ENCODE assay signal across 19 cellular contexts in genomic region chr3:105915524-105915923, GRCh38. TPM values are rescaled to one million over a fixed set of nuclear protein-coding genes. Genes with fewer than 3 reads are reported as not detected.
DNase-seq lines count a peak whose midpoint lies in the region; ATAC-seq and TF ChIP-seq lines count a peak whose summit lies in the region.
"Had no signal": no experiment of that assay in that cellular context is flagged by ENCODE, and none has a peak within 500 bp of the region (broad histone marks: within the 10 kb centered on the region; RNA-seq: fewer than 3 reads in every experiment).

No MANE protein-coding gene starts in this region.

- no peak for DNase-seq in activated naive CD8-positive, alpha-beta T cell treated with anti-CD3 and anti-CD28 coated beads, Interleukin-2, amount 50 U/mL, for 24 hours
- DNase-seq in activated naive CD8-positive, alpha-beta T cell treated with anti-CD3 and anti-CD28 coated beads for 36 hours: no peak
- no peak for DNase-seq in RWPE2 (ENCODE audit: low spot score)
- DNase-seq in HEK293T (ENCODE audit: extremely low spot score): no peak
- no peak for DNase-seq in nephron progenitor cell
- DNase-seq in stimulated activated CD4-positive, alpha-beta T cell treated with anti-CD3 and anti-CD28 coated beads, Interleukin-1b, Interleukin-23, amount 100 ng/mL, for 48 hours: no peak
- DNase-seq: DMS79 treated with DMSO at 0.1 percent for 48 hours, GF-D8, IMR-90, Karpas-422, NCI-H1105 treated with DMSO at 0.1 percent for 48 hours, NCI-H187, NCI-H226, NCI-H524 treated with DMSO at 0.1 percent for 48 hours, Peyer's patch, SHP77 had no signal

- peaks cover 2% of the 10 kb centered on the region for H3K36me3 Mint-ChIP-seq in activated naive CD8-positive, alpha-beta T cell treated with anti-CD3 and anti-CD28 coated beads, Interleukin-2, amount 50 U/mL, for 24 hours (ENCODE audit: low read depth)
- H3K36me3 Mint-ChIP-seq in activated naive CD8-positive, alpha-beta T cell treated with anti-CD3 and anti-CD28 coated beads for 36 hours: peaks cover 14% of the 10 kb centered on the region
- no peaks in the 10 kb centered on the region for H3K36me3 Mint-ChIP-seq in nephron progenitor cell (ENCODE audit: low read depth)

- POLR2A ChIA-PET in HEK293T (lab: Yijun Ruan, JAX): no interaction called here

- no peaks in the 10 kb centered on the region for H3K27me3 ChIP-seq in RWPE2 (ENCODE audit: insufficient read depth, poor library complexity, severe bottlenecking)
- H3K27me3 ChIP-seq: BLaER1 treated with 17β-estradiol and CSF1 and Interleukin-3, amounts not matched to agents 10 nM and 100 nM; Peyer's patch had no signal

- no peaks in the 10 kb centered on the region for H3K27me3 Mint-ChIP-seq in activated naive CD8-positive, alpha-beta T cell treated with anti-CD3 and anti-CD28 coated beads, Interleukin-2, amount 50 U/mL, for 24 hours
- H3K27me3 Mint-ChIP-seq in activated naive CD8-positive, alpha-beta T cell treated with anti-CD3 and anti-CD28 coated beads for 36 hours: no peaks in the 10 kb centered on the region
- no peaks in the 10 kb centered on the region for H3K27me3 Mint-ChIP-seq in nephron progenitor cell (ENCODE audit: low read depth, poor library complexity)

- H3K4me3 ChIP-seq in RWPE2 (ENCODE audit: severe bottlenecking): no peak overlapping the region
- H3K4me3 ChIP-seq: BLaER1 treated with 17β-estradiol and CSF1 and Interleukin-3, amounts not matched to agents 10 nM and 100 nM; Peyer's patch had no signal

- no peaks in the 10 kb centered on the region for H3K36me3 ChIP-seq in RWPE2 (ENCODE audit: low read depth)
- H3K36me3 ChIP-seq: BLaER1 treated with 17β-estradiol and CSF1 and Interleukin-3, amounts not matched to agents 10 nM and 100 nM; Peyer's patch had no signal

- peak; percentile 20 for ATAC-seq in activated naive CD8-positive, alpha-beta T cell treated with anti-CD3 and anti-CD28 coated beads, Interleukin-2, amount 50 U/mL, for 24 hours
- ATAC-seq in RWPE2 (ENCODE audit: low read depth) (peak; percentile 67), esophagus mucosa (peak; percentile 42), GM21381 (IDR thresholded peaks at IDR 0.05; ENCODE audit: unreplicated experiment) (no peak)

- H3K4me1 Mint-ChIP-seq in activated naive CD8-positive, alpha-beta T cell treated with anti-CD3 and anti-CD28 coated beads, Interleukin-2, amount 50 U/mL, for 24 hours: peaks cover 3% of the 10 kb centered on the region
- peaks cover 2% of the 10 kb centered on the region for H3K4me1 Mint-ChIP-seq in activated naive CD8-positive, alpha-beta T cell treated with anti-CD3 and anti-CD28 coated beads for 36 hours
- no peaks in the 10 kb centered on the region for H3K4me1 Mint-ChIP-seq in nephron progenitor cell

- H3K9me3 Mint-ChIP-seq in activated naive CD8-positive, alpha-beta T cell treated with anti-CD3 and anti-CD28 coated beads, Interleukin-2, amount 50 U/mL, for 24 hours: peaks cover 32% of the 10 kb centered on the region
- H3K9me3 Mint-ChIP-seq in activated naive CD8-positive, alpha-beta T cell treated with anti-CD3 and anti-CD28 coated beads for 36 hours: peaks cover 34% of the 10 kb centered on the region
- peaks cover 19% of the 10 kb centered on the region for H3K9me3 Mint-ChIP-seq in nephron progenitor cell

- H3K9me3 ChIP-seq in RWPE2 (ENCODE audit: severe bottlenecking): peaks cover 2% of the 10 kb centered on the region
- H3K9me3 ChIP-seq: Peyer's patch had no signal

- H3K27ac Mint-ChIP-seq in activated naive CD8-positive, alpha-beta T cell treated with anti-CD3 and anti-CD28 coated beads, Interleukin-2, amount 50 U/mL, for 24 hours: no peak overlapping the region
- H3K27ac Mint-ChIP-seq in activated naive CD8-positive, alpha-beta T cell treated with anti-CD3 and anti-CD28 coated beads for 36 hours: no peak overlapping the region
- H3K27ac Mint-ChIP-seq in nephron progenitor cell: no peak overlapping the region

- TF ChIP-seq CTCF in RWPE2 (IDR thresholded peaks at IDR 0.05; ENCODE audit: poor library complexity, severe bottlenecking): no peak
- no peak for TF ChIP-seq CTCF in nephron progenitor cell (IDR thresholded peaks at IDR 0.05)

- peak overlapping the region; percentile 24 for H3K27ac ChIP-seq in RWPE2 (ENCODE audit: poor library complexity, severe bottlenecking)
- H3K27ac ChIP-seq: BLaER1 treated with 17β-estradiol and CSF1 and Interleukin-3, amounts not matched to agents 10 nM and 100 nM; Peyer's patch had no signal

- no peaks in the 10 kb centered on the region for H3K4me1 ChIP-seq in RWPE2 (ENCODE audit: insufficient read depth, poor library complexity, severe bottlenecking)
- H3K4me1 ChIP-seq: Peyer's patch had no signal

- CTCF ChIA-PET in HEK293T (lab: Yijun Ruan, JAX): no interaction called here

- H3K4me3 Mint-ChIP-seq in activated naive CD8-positive, alpha-beta T cell treated with anti-CD3 and anti-CD28 coated beads, Interleukin-2, amount 50 U/mL, for 24 hours: no peak overlapping the region
- H3K4me3 Mint-ChIP-seq in activated naive CD8-positive, alpha-beta T cell treated with anti-CD3 and anti-CD28 coated beads for 36 hours: no peak overlapping the region
- no peak overlapping the region for H3K4me3 Mint-ChIP-seq in nephron progenitor cell

TF ChIP-seq in HEK293T, 16 proteins besides CTCF, POLR2A, EP300 and RAD21:
- TF ChIP-seq ZNF384 (IDR thresholded peaks at IDR 0.05) (no peak), LEF1 (IDR thresholded peaks at IDR 0.05; ENCODE audit: borderline replicate concordance) (no peak), PKNOX1 (IDR thresholded peaks at IDR 0.05) (no peak), NFRKB (IDR thresholded peaks at IDR 0.05) (no peak), ARNT (IDR thresholded peaks at IDR 0.05) (no peak), SP1 (IDR thresholded peaks at IDR 0.05) (no peak), TARDBP (IDR thresholded peaks at IDR 0.05) (no peak), CTBP1 (IDR thresholded peaks at IDR 0.05; ENCODE audit: borderline replicate concordance) (no peak), BHLHE40 (IDR thresholded peaks at IDR 0.05; ENCODE audit: borderline replicate concordance) (no peak), FOXA1 (IDR thresholded peaks at IDR 0.05) (no peak), L3MBTL2 (conservative IDR thresholded peaks at IDR 0.05) (no peak)

RNA-seq across cellular contexts. Expression of gene CBLB, which starts 46.7 kb away (rescaled TPM):
- 10 to 100 TPM; 95.1 to 97.3 TPM for total RNA-seq in activated naive CD8-positive, alpha-beta T cell treated with anti-CD3 and anti-CD28 coated beads for 36 hours
- total RNA-seq in esophagus mucosa: 11.0 TPM
